In the genomic region with DNA sequence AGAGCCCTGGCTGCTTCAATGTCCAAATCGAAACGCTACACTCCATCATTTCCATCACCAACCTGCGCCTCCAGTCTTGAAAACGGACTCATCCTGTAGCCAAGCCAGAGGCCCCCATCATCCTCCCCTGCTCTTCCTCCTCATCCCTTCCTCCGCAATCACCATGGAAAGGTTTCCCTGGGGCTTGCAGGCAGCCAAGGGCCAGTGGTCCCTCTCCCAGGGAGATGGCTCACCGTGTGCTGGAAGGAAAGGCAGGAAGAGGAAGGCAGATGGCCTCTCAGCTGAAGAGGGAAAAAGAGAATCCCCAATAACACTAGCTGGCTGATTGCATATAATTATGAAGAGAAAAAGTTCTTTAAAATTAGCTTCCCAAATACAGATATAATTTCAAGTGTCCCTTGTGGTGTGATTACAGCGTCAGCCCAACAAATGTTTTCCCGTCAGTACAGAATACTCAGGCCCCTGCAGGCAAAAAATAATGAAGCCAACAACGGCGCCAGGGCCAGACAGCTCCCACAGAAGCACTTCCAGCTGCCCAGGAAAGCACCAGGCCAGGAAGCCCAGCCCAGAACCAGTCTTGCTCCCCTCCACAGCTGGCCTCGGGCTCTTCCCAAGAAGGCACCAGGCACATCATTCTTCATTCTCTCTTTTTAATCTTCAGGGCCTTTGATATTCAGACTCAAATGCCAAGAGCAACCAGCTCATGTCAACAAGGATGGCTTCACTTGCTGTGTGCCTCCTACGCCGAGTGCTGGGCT, we compare ENCODE assay signal across 10 cellular contexts. TPM values are rescaled to one million over a fixed set of nuclear protein-coding genes. Genes with fewer than 3 reads are reported as not detected.
DNase-seq lines count a peak whose midpoint lies in the region; ATAC-seq and TF ChIP-seq lines count a peak whose summit lies in the region.
"Had no signal": no experiment of that assay in that cellular context is flagged by ENCODE, and none has a peak within 500 bp of the region (broad histone marks: within the 10 kb centered on the region; RNA-seq: fewer than 3 reads in every experiment).

No MANE protein-coding gene starts in this region.

- POLR2A ChIA-PET in WTC11 (lab: Charles Lee): no interaction called here

- H3K36me3 Mint-ChIP-seq in WTC11: peaks cover 8% of the 10 kb centered on the region
- H3K36me3 Mint-ChIP-seq in stimulated activated memory B cell treated with anti-CD40 and anti-IgM and Interleukin-4, amounts not matched to agents 10 μg/mL and 1 μg/mL and 100 μg/mL, for 72 hours: peaks cover 20% of the 10 kb centered on the region

- peak; percentile 41 for DNase-seq in NCI-H1092 (lab: John Stamatoyannopoulos, UW)
- no peak for DNase-seq in WTC11 (ENCODE audit: low spot score)
- peak in 2 of 5 donors; percentile 44 to 72 for DNase-seq in heart left ventricle
- DNase-seq in stimulated activated CD4-positive, alpha-beta T cell treated with anti-CD3 and anti-CD28 coated beads, Interleukin-4, amount 100 ng/mL, for 24 hours: no peak
- DNase-seq: stimulated activated CD4-positive, alpha-beta T cell treated with anti-CD3 and anti-CD28 coated beads, Interleukin-12 subunit alpha, Interleukin-12 subunit beta, amount 100 ng/mL, for 4 hours had no signal

- H3K36me3 ChIP-seq in heart left ventricle: no peaks in the 10 kb centered on the region
- H3K36me3 ChIP-seq: SJSA1, suprapubic skin had no signal

- peak overlapping the region; percentile 69 for H3K27ac Mint-ChIP-seq in WTC11
- peak overlapping the region; percentile 66 for H3K27ac Mint-ChIP-seq in stimulated activated memory B cell treated with anti-CD40 and anti-IgM and Interleukin-4, amounts not matched to agents 10 μg/mL and 1 μg/mL and 100 μg/mL, for 72 hours

- peaks cover 0 to 4% (median 0%) of the 10 kb centered on the region in 12 donors for H3K9me3 ChIP-seq in heart left ventricle
- H3K9me3 ChIP-seq: SJSA1, suprapubic skin had no signal

- H3K27me3 Mint-ChIP-seq in WTC11 (ENCODE audit: low read depth): no peaks in the 10 kb centered on the region
- H3K27me3 Mint-ChIP-seq in stimulated activated memory B cell treated with anti-CD40 and anti-IgM and Interleukin-4, amounts not matched to agents 10 μg/mL and 1 μg/mL and 100 μg/mL, for 72 hours: no peaks in the 10 kb centered on the region

- H3K4me3 ChIP-seq in heart left ventricle: no peak overlapping the region
- H3K4me3 ChIP-seq: SJSA1, suprapubic skin had no signal

- TF ChIP-seq CTCF in WTC11 (IDR thresholded peaks at IDR 0.05) (no peak), heart left ventricle (IDR thresholded peaks at IDR 0.05) (no peak)

- peaks cover 53% of the 10 kb centered on the region for H3K4me1 Mint-ChIP-seq in WTC11
- H3K4me1 Mint-ChIP-seq in stimulated activated memory B cell treated with anti-CD40 and anti-IgM and Interleukin-4, amounts not matched to agents 10 μg/mL and 1 μg/mL and 100 μg/mL, for 72 hours: peaks cover 93% of the 10 kb centered on the region

- H3K27me3 ChIP-seq in heart left ventricle: no peaks in the 10 kb centered on the region
- H3K27me3 ChIP-seq: SJSA1, suprapubic skin had no signal

- intact Hi-C loops in heart left ventricle (cut with DNase I): loop anchor here in 2 of 10 donors (5.0 to 10.0 kb wide), 2 partner anchors 46 to 49 kb away; no protein-coding TSS in a partner anchor

- WGBS in heart left ventricle, 4 donors: 50 to 58% (median 53%) methylated on average over 13 of the region's 13 CpGs

- H3K27ac ChIP-seq in heart left ventricle: peak overlapping the region; percentile 39 to 77 (median 70)
- H3K27ac ChIP-seq: SJSA1, suprapubic skin had no signal

- H3K9me3 Mint-ChIP-seq in WTC11: peaks cover 6% of the 10 kb centered on the region; the same call in 1 of the 2 replicates
- H3K9me3 Mint-ChIP-seq in stimulated activated memory B cell treated with anti-CD40 and anti-IgM and Interleukin-4, amounts not matched to agents 10 μg/mL and 1 μg/mL and 100 μg/mL, for 72 hours: no peaks in the 10 kb centered on the region

- no peak overlapping the region for H3K4me3 Mint-ChIP-seq in WTC11
- H3K4me3 Mint-ChIP-seq in stimulated activated memory B cell treated with anti-CD40 and anti-IgM and Interleukin-4, amounts not matched to agents 10 μg/mL and 1 μg/mL and 100 μg/mL, for 72 hours: no peak overlapping the region

- no peak for TF ChIP-seq POLR2A in heart left ventricle (IDR thresholded peaks at IDR 0.05)

- CTCF ChIA-PET in WTC11 (lab: Charles Lee): interaction anchor here (0.9 to 1.3 kb wide), 5 partner anchors 14 to 139 kb away, joined by 3 to 6 read pairs (median 4); no protein-coding TSS in a partner anchor

- ATAC-seq in WTC11: no peak
- ATAC-seq in heart left ventricle: peak; percentile 35 to 60 (median 42)
- ATAC-seq in stimulated activated memory B cell treated with anti-CD40 and anti-IgM and Interleukin-4, amounts not matched to agents 10 μg/mL and 1 μg/mL and 100 μg/mL, for 72 hours: no peak
- no peak for ATAC-seq in HG03460 (IDR thresholded peaks at IDR 0.05; ENCODE audit: unreplicated experiment)
- no peak for ATAC-seq in GM18867 (IDR thresholded peaks at IDR 0.05; ENCODE audit: unreplicated experiment)

- peaks cover 5 to 95% (median 60%) of the 10 kb centered on the region in 12 donors for H3K4me1 ChIP-seq in heart left ventricle

TF ChIP-seq in WTC11, 78 proteins besides CTCF, POLR2A, EP300 and RAD21:
- no peak for TF ChIP-seq EMX1 (CRISPR knock-in tag; IDR thresholded peaks at IDR 0.05)
- TF ChIP-seq RORB (CRISPR knock-in tag; IDR thresholded peaks at IDR 0.05): no peak
- TF ChIP-seq, protein P1, sequence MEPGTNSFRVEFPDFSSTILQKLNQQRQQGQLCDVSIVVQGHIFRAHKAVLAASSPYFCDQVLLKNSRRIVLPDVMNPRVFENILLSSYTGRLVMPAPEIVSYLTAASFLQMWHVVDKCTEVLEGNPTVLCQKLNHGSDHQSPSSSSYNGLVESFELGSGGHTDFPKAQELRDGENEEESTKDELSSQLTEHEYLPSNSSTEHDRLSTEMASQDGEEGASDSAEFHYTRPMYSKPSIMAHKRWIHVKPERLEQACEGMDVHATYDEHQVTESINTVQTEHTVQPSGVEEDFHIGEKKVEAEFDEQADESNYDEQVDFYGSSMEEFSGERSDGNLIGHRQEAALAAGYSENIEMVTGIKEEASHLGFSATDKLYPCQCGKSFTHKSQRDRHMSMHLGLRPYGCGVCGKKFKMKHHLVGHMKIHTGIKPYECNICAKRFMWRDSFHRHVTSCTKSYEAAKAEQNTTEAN (CRISPR knock-in tag; IDR thresholded peaks at IDR 0.05): no peak
- TF ChIP-seq, protein P2, sequence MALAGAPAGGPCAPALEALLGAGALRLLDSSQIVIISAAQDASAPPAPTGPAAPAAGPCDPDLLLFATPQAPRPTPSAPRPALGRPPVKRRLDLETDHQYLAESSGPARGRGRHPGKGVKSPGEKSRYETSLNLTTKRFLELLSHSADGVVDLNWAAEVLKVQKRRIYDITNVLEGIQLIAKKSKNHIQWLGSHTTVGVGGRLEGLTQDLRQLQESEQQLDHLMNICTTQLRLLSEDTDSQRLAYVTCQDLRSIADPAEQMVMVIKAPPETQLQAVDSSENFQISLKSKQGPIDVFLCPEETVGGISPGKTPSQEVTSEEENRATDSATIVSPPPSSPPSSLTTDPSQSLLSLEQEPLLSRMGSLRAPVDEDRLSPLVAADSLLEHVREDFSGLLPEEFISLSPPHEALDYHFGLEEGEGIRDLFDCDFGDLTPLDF (CRISPR knock-in tag; IDR thresholded peaks at IDR 0.05): no peak
- TF ChIP-seq TEAD1 (CRISPR knock-in tag; IDR thresholded peaks at IDR 0.05): no peak
- TF ChIP-seq HMGA2 (CRISPR knock-in tag; IDR thresholded peaks at IDR 0.05): no peak
- TF ChIP-seq, protein P3, sequence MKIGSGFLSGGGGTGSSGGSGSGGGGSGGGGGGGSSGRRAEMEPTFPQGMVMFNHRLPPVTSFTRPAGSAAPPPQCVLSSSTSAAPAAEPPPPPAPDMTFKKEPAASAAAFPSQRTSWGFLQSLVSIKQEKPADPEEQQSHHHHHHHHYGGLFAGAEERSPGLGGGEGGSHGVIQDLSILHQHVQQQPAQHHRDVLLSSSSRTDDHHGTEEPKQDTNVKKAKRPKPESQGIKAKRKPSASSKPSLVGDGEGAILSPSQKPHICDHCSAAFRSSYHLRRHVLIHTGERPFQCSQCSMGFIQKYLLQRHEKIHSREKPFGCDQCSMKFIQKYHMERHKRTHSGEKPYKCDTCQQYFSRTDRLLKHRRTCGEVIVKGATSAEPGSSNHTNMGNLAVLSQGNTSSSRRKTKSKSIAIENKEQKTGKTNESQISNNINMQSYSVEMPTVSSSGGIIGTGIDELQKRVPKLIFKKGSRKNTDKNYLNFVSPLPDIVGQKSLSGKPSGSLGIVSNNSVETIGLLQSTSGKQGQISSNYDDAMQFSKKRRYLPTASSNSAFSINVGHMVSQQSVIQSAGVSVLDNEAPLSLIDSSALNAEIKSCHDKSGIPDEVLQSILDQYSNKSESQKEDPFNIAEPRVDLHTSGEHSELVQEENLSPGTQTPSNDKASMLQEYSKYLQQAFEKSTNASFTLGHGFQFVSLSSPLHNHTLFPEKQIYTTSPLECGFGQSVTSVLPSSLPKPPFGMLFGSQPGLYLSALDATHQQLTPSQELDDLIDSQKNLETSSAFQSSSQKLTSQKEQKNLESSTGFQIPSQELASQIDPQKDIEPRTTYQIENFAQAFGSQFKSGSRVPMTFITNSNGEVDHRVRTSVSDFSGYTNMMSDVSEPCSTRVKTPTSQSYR (CRISPR knock-in tag; IDR thresholded peaks at IDR 0.05): no peak
- no peak for TF ChIP-seq ZNF396 (CRISPR knock-in tag; IDR thresholded peaks at IDR 0.05; ENCODE audit: borderline replicate concordance)
- TF ChIP-seq, protein P4, sequence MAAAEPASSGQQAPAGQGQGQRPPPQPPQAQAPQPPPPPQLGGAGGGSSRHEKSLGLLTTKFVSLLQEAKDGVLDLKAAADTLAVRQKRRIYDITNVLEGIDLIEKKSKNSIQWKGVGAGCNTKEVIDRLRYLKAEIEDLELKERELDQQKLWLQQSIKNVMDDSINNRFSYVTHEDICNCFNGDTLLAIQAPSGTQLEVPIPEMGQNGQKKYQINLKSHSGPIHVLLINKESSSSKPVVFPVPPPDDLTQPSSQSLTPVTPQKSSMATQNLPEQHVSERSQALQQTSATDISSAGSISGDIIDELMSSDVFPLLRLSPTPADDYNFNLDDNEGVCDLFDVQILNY (CRISPR knock-in tag; IDR thresholded peaks at IDR 0.05): no peak
- TF ChIP-seq ETV6 (CRISPR knock-in tag; IDR thresholded peaks at IDR 0.05): no peak
- no peak for TF ChIP-seq MYBL2 (CRISPR knock-in tag; IDR thresholded peaks at IDR 0.05)
- TF ChIP-seq CBFB (CRISPR knock-in tag; IDR thresholded peaks at IDR 0.05; ENCODE audit: low read depth): no peak

RNA-seq across cellular contexts. Expression of a gene that starts 24.7 kb away (rescaled TPM):
- total RNA-seq in WTC11 (2021) (116 to 144 TPM (median 121 TPM) in 3 replicates), heart left ventricle (100 to 1,000 TPM in 3 of 9 donors, 10 to 100 TPM in 6; 71.7 to 152 (median 91.0) TPM)
- 100 to 1,000 TPM in 1 of 2 donors, 10 to 100 TPM in 1; 44.5 to 158 TPM for polyA plus RNA-seq in heart left ventricle

Comparison
In these comparisons a context has a peak if more than half of its experiments do, and no peak if none do; other contexts are left out.
1. ATAC-seq: peak in heart left ventricle (4 of 4); none in WTC11 (single experiment), stimulated activated memory B cell treated with anti-CD40 and anti-IgM and Interleukin-4, amounts not matched to agents 10 μg/mL and 1 μg/mL and 100 μg/mL, for 72 hours (single experiment), HG03460 (single experiment) and GM18867 (single experiment).